Comparison of ENCODE assay signal across 1 cellular context in the genomic region with DNA sequence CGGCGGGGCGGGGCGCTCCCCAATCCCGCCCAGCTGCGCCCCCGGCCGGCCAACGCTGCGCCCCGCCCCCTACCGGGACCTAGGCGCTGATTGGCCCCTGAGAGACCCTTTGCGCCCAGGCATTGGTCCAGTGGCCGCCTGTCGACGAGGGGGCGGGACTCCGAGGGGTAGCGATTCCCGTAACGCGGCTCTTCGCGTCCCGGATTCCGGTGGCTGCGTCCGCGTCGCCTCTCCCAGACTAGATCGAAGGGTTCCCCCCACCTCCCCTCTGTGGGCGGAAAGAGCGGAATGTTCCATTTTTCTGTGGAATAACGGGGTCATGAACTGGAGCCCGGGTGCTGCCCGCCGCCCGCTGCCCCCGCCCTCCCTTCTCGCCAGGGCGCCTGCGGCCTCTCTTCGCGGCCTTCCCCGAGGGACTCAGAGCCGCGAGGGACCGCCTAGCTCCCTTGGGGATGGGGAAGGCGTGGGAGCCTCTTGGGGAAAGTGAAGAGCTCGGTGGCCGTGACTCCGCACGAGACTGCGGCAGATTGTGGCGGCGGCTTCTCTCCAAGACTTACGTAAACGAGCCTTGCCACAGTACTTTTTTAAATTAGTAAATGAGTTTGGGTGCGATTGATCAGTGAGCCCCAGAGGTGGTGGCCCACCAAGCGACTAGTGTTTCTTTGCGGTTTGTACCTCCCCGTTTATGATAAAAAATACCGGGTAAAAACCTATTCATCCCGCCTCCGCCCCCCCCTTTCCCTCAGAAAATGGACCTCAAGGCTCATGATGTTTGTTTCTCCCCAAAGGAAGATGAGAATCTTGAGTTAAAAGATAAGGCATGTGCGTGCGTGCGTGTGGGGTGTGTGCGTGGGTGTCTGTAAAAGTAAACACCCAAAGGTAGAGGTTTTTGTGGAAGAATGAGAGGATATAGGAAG.
A peak's percentile ranks its signal among the peaks of the same experiment; 100 is the strongest.
TF ChIP-seq lines count a peak whose summit lies in the region.

No MANE protein-coding gene starts in this region.

TF ChIP-seq in K562, 482 proteins besides CTCF, POLR2A, EP300 and RAD21 (continued from another document and continues in another):
- TF ChIP-seq MGA (IDR thresholded peaks at IDR 0.05) (peak; percentile 74), FOXJ3 (CRISPR knock-in tag; IDR thresholded peaks at IDR 0.05) (no peak), ZNF146 (CRISPR knock-in tag; IDR thresholded peaks at IDR 0.05; ENCODE audit: unreplicated experiment) (no peak), JUND (IDR thresholded peaks at IDR 0.05; ENCODE audit: borderline replicate concordance, low read depth, low read length) (no peak), JUND (tag; IDR thresholded peaks at IDR 0.05; ENCODE audit: borderline replicate concordance, low read depth, low read length) (no peak; the same call in 2 of the 3 replicates), ZNF140 (CRISPR knock-in tag; IDR thresholded peaks at IDR 0.05) (no peak), ATF3 (IDR thresholded peaks at IDR 0.05) (no peak), ATF3 (CRISPR knock-in tag; conservative IDR thresholded peaks at IDR 0.05) (no peak), TAF1 (IDR thresholded peaks at IDR 0.05; ENCODE audit: control insufficient read depth, extremely low read depth, insufficient read depth, low read length, severe bottlenecking) (peak; percentile 61), L3MBTL2 (IDR thresholded peaks at IDR 0.05) (peak; percentile 82), POLR2G (IDR thresholded peaks at IDR 0.05; ENCODE audit: low read depth, low read length) (peak; percentile 91), ZNF277 (CRISPR knock-in tag; IDR thresholded peaks at IDR 0.05; ENCODE audit: borderline replicate concordance) (no peak), GTF2B (IDR thresholded peaks at IDR 0.05; ENCODE audit: extremely low read depth, insufficient read length) (no peak), HMG20A (CRISPR knock-in tag; conservative IDR thresholded peaks at IDR 0.05) (no peak), ZBTB40 (IDR thresholded peaks at IDR 0.05) (no peak), ZBTB40 (CRISPR knock-in tag; IDR thresholded peaks at IDR 0.05) (no peak)
- TF ChIP-seq, protein P1, sequence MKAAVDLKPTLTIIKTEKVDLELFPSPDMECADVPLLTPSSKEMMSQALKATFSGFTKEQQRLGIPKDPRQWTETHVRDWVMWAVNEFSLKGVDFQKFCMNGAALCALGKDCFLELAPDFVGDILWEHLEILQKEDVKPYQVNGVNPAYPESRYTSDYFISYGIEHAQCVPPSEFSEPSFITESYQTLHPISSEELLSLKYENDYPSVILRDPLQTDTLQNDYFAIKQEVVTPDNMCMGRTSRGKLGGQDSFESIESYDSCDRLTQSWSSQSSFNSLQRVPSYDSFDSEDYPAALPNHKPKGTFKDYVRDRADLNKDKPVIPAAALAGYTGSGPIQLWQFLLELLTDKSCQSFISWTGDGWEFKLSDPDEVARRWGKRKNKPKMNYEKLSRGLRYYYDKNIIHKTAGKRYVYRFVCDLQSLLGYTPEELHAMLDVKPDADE (conservative IDR thresholded peaks at IDR 0.05; ENCODE audit: control insufficient read depth, low read depth, low read length), result peak; percentile 62; the same call in 1 of the 2 replicates
- TF ChIP-seq, protein P2, sequence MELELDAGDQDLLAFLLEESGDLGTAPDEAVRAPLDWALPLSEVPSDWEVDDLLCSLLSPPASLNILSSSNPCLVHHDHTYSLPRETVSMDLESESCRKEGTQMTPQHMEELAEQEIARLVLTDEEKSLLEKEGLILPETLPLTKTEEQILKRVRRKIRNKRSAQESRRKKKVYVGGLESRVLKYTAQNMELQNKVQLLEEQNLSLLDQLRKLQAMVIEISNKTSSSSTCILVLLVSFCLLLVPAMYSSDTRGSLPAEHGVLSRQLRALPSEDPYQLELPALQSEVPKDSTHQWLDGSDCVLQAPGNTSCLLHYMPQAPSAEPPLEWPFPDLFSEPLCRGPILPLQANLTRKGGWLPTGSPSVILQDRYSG (tag; conservative IDR thresholded peaks at IDR 0.05; ENCODE audit: low read depth), result no peak
